Comparison of ENCODE assay signal across 8 cellular contexts in the genomic region with DNA sequence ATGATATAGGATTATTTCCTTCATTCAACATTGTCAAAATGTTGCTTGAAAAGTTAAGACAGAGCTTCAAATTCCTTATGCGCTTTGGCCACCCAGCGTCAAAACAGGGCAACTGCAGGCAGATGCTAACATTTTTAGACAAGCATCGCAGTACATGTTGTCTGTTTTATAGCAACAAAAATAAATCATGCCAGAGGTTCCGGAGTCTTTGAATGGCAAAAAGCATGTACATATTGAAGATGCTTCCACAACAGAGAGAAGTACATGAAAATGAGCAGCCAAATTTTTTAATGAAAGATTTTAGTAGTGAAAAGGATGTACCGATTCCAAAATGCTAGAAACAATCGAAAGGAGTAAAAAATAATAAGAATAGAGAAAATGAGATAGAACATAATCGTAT. TPM values are rescaled to one million over a fixed set of nuclear protein-coding genes. Genes with fewer than 3 reads are reported as not detected.
A peak's percentile ranks its signal among the peaks of the same experiment; 100 is the strongest.
DNase-seq lines count a peak whose midpoint lies in the region; ATAC-seq, FAIRE-seq and TF ChIP-seq lines count a peak whose summit lies in the region.

No MANE protein-coding gene starts in this region.

- CTCF ChIA-PET in HepG2 (lab: Yijun Ruan, JAX; ENCODE audit: low intra/inter-chr PET ratio, low total read pairs), result no interaction called here

- H3K9me3 ChIP-seq in body of pancreas (no peaks in the 10 kb centered on the region), HepG2 (ENCODE audit: low read length) (no peaks in the 10 kb centered on the region), tibial nerve (no peaks in the 10 kb centered on the region)

- H4K20me1 ChIP-seq in HepG2 (ENCODE audit: insufficient read depth, low read length), result no peaks in the 10 kb centered on the region

- H3K4me3 ChIP-seq in body of pancreas, result no peak overlapping the region
- no peak overlapping the region for H3K4me3 ChIP-seq in HepG2 (replicated peaks in 1 of 3; ENCODE audit: insufficient read depth in 1 of 3, low read depth in 2 of 3, low read length in 3 of 3)
- no peak overlapping the region for H3K4me3 ChIP-seq in tibial nerve

- POLR2A ChIA-PET in HepG2 (lab: Yijun Ruan, JAX), result no interaction called here

- ATAC-seq in GM18511 (IDR thresholded peaks at IDR 0.05; ENCODE audit: unreplicated experiment), result peak; percentile 84
- ATAC-seq in HG03097 (IDR thresholded peaks at IDR 0.05; ENCODE audit: low FRiP score, unreplicated experiment), result peak; percentile 61
- ATAC-seq in body of pancreas, result no peak
- peak; percentile 61 for ATAC-seq in HepG2
- ATAC-seq in GM18520 (IDR thresholded peaks at IDR 0.05; ENCODE audit: unreplicated experiment), result no peak

- H3K27ac ChIP-seq in C4-2B (no peak overlapping the region), body of pancreas (no peak overlapping the region), HepG2 (ENCODE audit: extremely low read length, insufficient read depth, low read length) (no peak overlapping the region), tibial nerve (no peak overlapping the region)

- H3K27me3 ChIP-seq in body of pancreas (no peaks in the 10 kb centered on the region), HepG2 (ENCODE audit: control insufficient read depth in 1 of 2, insufficient read depth in 2 of 2, low read length in 2 of 2) (no peaks in the 10 kb centered on the region), tibial nerve (no peaks in the 10 kb centered on the region)

- H3K79me2 ChIP-seq in HepG2 (ENCODE audit: insufficient read depth, low read length), result no peaks in the 10 kb centered on the region

- in situ Hi-C loops in HepG2 (cut with HindIII; ENCODE audit: extremely low pct_ligation_motif_present, low pct_unique_long_range_greater_than_20kb), result no loop called here

- intact Hi-C loops in body of pancreas (cut with DNase I) (no loop called here), HepG2 (cut with micrococcal nuclease; ENCODE audit: unreplicated experiment) (no loop called here)

- no peak overlapping the region for H3K9ac ChIP-seq in HepG2 (ENCODE audit: insufficient read depth, low read depth, low read length)

- no peaks in the 10 kb centered on the region for H3K36me3 ChIP-seq in body of pancreas (replicated peaks in 1 of 2; ENCODE audit: insufficient read depth in 1 of 2, low read depth in 2 of 2)
- H3K36me3 ChIP-seq in HepG2 (replicated peaks in 1 of 2; ENCODE audit: control insufficient read depth in 1 of 2, insufficient read depth in 2 of 2, low read length in 2 of 2), result no peaks in the 10 kb centered on the region
- no peaks in the 10 kb centered on the region for H3K36me3 ChIP-seq in tibial nerve

- TF ChIP-seq EP300 in HepG2 (IDR thresholded peaks at IDR 0.05; ENCODE audit: low read depth in 2 of 2, low read length in 2 of 2) (no peak), HepG2 (CRISPR knock-in tag; IDR thresholded peaks at IDR 0.05; ENCODE audit: borderline replicate concordance) (no peak), tibial nerve (IDR thresholded peaks at IDR 0.05) (no peak)

- H2AFZ ChIP-seq in HepG2 (ENCODE audit: low read length), result no peak overlapping the region

- peak; percentile 33 for DNase-seq in RPMI7951 (ENCODE audit: low read depth)
- DNase-seq in body of pancreas, result peak; percentile 21 to 50 (median 42)
- DNase-seq in HepG2 (ENCODE audit: low spot score), result peak; percentile 28
- peak in 1 of 2 donors; percentile 60 for DNase-seq in tibial nerve (ENCODE audit: low spot score in 2 of 2)

- TF ChIP-seq POLR2A in body of pancreas (IDR thresholded peaks at IDR 0.05), result no peak
- no peak for TF ChIP-seq POLR2A in HepG2 (IDR thresholded peaks at IDR 0.05; ENCODE audit: insufficient read depth in 1 of 2, low read depth in 2 of 2, low read length in 2 of 2)
- TF ChIP-seq POLR2A in tibial nerve (IDR thresholded peaks at IDR 0.05), result no peak

- BruUV-seq in HepG2 (replicated peaks; lab: Mats Ljungman, UMichigan), result no TSS peak

- WGBS in body of pancreas, 2 donors, result 24 to 26% methylated on average over 7 of the region's 7 CpGs
- WGBS in HepG2 (ENCODE audit: low lambda C conversion rate), result 24% methylated on average over 7 of the region's 7 CpGs
- WGBS in tibial nerve, 2 donors, result 31% methylated on average over 7 of the region's 7 CpGs

- H3K4me1 ChIP-seq in body of pancreas (no peaks in the 10 kb centered on the region), HepG2 (ENCODE audit: insufficient read depth, low read length) (peaks cover 5% of the 10 kb centered on the region), tibial nerve (peaks cover 0 to 11% (median 0%) of the 10 kb centered on the region in 4 donors)

- TF ChIP-seq CTCF in C4-2B (conservative IDR thresholded peaks at IDR 0.05) (peak; percentile 94), body of pancreas (IDR thresholded peaks at IDR 0.05) (peak; percentile 40 to 76 (median 56)), HepG2 (CRISPR knock-in tag; IDR thresholded peaks at IDR 0.05) (peak; percentile 72), tibial nerve (IDR thresholded peaks at IDR 0.05) (peak; percentile 47 to 77 (median 73))

- peak; percentile 85 for FAIRE-seq in HepG2 (lab: Jason Lieb, UNC)

- no peak overlapping the region for H3K4me2 ChIP-seq in HepG2 (ENCODE audit: low read depth, low read length)

- no peak for TF ChIP-seq RAD21 in HepG2 (CRISPR knock-in tag; IDR thresholded peaks at IDR 0.05)

TF ChIP-seq in HepG2, 621 proteins besides CTCF, POLR2A, EP300 and RAD21:
- TF ChIP-seq, protein P1, sequence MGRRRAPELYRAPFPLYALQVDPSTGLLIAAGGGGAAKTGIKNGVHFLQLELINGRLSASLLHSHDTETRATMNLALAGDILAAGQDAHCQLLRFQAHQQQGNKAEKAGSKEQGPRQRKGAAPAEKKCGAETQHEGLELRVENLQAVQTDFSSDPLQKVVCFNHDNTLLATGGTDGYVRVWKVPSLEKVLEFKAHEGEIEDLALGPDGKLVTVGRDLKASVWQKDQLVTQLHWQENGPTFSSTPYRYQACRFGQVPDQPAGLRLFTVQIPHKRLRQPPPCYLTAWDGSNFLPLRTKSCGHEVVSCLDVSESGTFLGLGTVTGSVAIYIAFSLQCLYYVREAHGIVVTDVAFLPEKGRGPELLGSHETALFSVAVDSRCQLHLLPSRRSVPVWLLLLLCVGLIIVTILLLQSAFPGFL (CRISPR knock-in tag; IDR thresholded peaks at IDR 0.05), result no peak
- TF ChIP-seq STAG1 (CRISPR knock-in tag; IDR thresholded peaks at IDR 0.05), result peak; percentile 35
- TF ChIP-seq, protein P2, sequence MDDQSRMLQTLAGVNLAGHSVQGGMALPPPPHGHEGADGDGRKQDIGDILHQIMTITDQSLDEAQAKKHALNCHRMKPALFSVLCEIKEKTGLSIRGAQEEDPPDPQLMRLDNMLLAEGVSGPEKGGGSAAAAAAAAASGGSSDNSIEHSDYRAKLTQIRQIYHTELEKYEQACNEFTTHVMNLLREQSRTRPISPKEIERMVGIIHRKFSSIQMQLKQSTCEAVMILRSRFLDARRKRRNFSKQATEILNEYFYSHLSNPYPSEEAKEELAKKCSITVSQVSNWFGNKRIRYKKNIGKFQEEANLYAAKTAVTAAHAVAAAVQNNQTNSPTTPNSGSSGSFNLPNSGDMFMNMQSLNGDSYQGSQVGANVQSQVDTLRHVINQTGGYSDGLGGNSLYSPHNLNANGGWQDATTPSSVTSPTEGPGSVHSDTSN (CRISPR knock-in tag; IDR thresholded peaks at IDR 0.05; ENCODE audit: borderline replicate concordance), result no peak

RNA-seq across cellular contexts. Expression of a gene that starts 49.8 kb away (rescaled TPM):
- 19.2 and 40.0 TPM in 2 replicates for total RNA-seq in RPMI7951 (2014; rRNA removed; shearing (Covaris generic))
- total RNA-seq in body of pancreas (10 to 100 TPM; 47.5 to 57.4 TPM), HepG2 (2016; rRNA removed; fragmentation: Illumina TruSeq; extraction: Trizol) (51.7 and 71.1 TPM in 2 replicates), tibial nerve (10 to 100 TPM; 70.8 to 99.4 (median 77.9) TPM)
- total RNA-seq in HepG2 (2016; cell fraction: cytosol; rRNA removed; fragmentation: Illumina TruSeq; extraction: Trizol; ENCODE audit: low read depth), result 4.3 and 4.6 TPM in 2 replicates
- total RNA-seq in HepG2 (2016; cell fraction: insoluble cytoplasmic fraction; rRNA removed; fragmentation: Illumina TruSeq; extraction: Trizol), result 59.0 and 74.8 TPM in 2 replicates
- 15.7 and 19.6 TPM in 2 replicates for total RNA-seq in HepG2 (2016; cell fraction: membrane; rRNA removed; fragmentation: Illumina TruSeq; extraction: Trizol)
- 101 and 112 TPM in 2 replicates for total RNA-seq in HepG2 (2016; cell fraction: nucleus; rRNA removed; fragmentation: Illumina TruSeq; extraction: Trizol)
- polyA plus RNA-seq in HepG2 (2011; rRNA removed), result 12.2 and 17.3 TPM in 2 replicates
- polyA plus RNA-seq in HepG2 (2011; cell fraction: cytosol; rRNA removed), result 4.4 and 8.1 TPM in 2 replicates
- polyA plus RNA-seq in HepG2 (2011; cell fraction: nucleus; rRNA removed), result 17.2 and 21.5 TPM in 2 replicates
- polyA plus RNA-seq in HepG2 (2012), result 16.2 and 23.0 TPM in 2 replicates
- 2.6 and 3.7 TPM in 2 replicates for polyA plus RNA-seq in HepG2 (2016; cell fraction: cytosol; fragmentation: Illumina TruSeq; extraction: Trizol; ENCODE audit: low read depth)
- polyA plus RNA-seq in HepG2 (2016; cell fraction: insoluble cytoplasmic fraction; fragmentation: Illumina TruSeq; extraction: Trizol; ENCODE audit: low read depth), result 41.4 and 47.0 TPM in 2 replicates
- polyA plus RNA-seq in HepG2 (2016; cell fraction: membrane; fragmentation: Illumina TruSeq; extraction: Trizol; ENCODE audit: low read depth), result 5.2 and 6.0 TPM in 2 replicates
- 48.6 and 55.6 TPM in 2 replicates for polyA plus RNA-seq in HepG2 (2016; cell fraction: nucleus; fragmentation: Illumina TruSeq; extraction: Trizol; ENCODE audit: insufficient read depth, low read depth)
- 16.5 and 37.4 TPM in 2 replicates for polyA minus RNA-seq in HepG2 (2011; rRNA and poly(A)+ RNA removed; ENCODE audit: low replicate concordance)
- polyA minus RNA-seq in HepG2 (2011; cell fraction: cytosol; rRNA and poly(A)+ RNA removed), result 8.4 and 9.7 TPM in 2 replicates
- polyA minus RNA-seq in HepG2 (2011; cell fraction: nucleus; rRNA and poly(A)+ RNA removed), result 174 and 212 TPM in 2 replicates

Comparison
In these comparisons a context has a peak if more than half of its experiments do, and no peak if none do; other contexts are left out.
1. ATAC-seq: peak in GM18511 (single experiment), HG03097 (single experiment) and HepG2 (single experiment); none in body of pancreas (single experiment) and GM18520 (single experiment).
2. Peak in every context shown above with its lines, with median percentiles within 50 percentile points of each other: CTCF ChIP-seq.